ENCODE assay signal across 17 cellular contexts in genomic region chr22:27846910-27847309, GRCh38. TPM values are rescaled to one million over a fixed set of nuclear protein-coding genes. Genes with fewer than 3 reads are reported as not detected.
DNase-seq lines count a peak whose midpoint lies in the region; ATAC-seq and TF ChIP-seq lines count a peak whose summit lies in the region.
"Had no signal": no experiment of that assay in that cellular context is flagged by ENCODE, and none has a peak within 500 bp of the region (broad histone marks: within the 10 kb centered on the region; RNA-seq: fewer than 3 reads in every experiment).

No MANE protein-coding gene starts in this region.

- peak overlapping the region; percentile 31 for H3K27ac Mint-ChIP-seq in activated T-cell treated with anti-CD3 and anti-CD28 coated beads, Interleukin-2, amount 50 U/mL, for 24 hours
- peak overlapping the region in 4 of 5 experiments; percentile 31 to 85 (median 58) for H3K27ac Mint-ChIP-seq in brain
- H3K27ac Mint-ChIP-seq in nephron = peak overlapping the region; percentile 75 to 86 (median 78)

- H3K36me3 Mint-ChIP-seq in activated T-cell treated with anti-CD3 and anti-CD28 coated beads, Interleukin-2, amount 50 U/mL, for 24 hours (ENCODE audit: low read depth) = peaks cover 79% of the 10 kb centered on the region
- H3K36me3 Mint-ChIP-seq in brain = peaks cover 27% of the 10 kb centered on the region
- H3K36me3 Mint-ChIP-seq in nephron (ENCODE audit: low read depth) = peaks cover 36% of the 10 kb centered on the region

- intact Hi-C loops in left colon (cut with DNase I, micrococcal nuclease) = no loop called here

- no peaks in the 10 kb centered on the region for H3K27me3 Mint-ChIP-seq in activated T-cell treated with anti-CD3 and anti-CD28 coated beads, Interleukin-2, amount 50 U/mL, for 24 hours
- H3K27me3 Mint-ChIP-seq in brain = no peaks in the 10 kb centered on the region
- no peaks in the 10 kb centered on the region for H3K27me3 Mint-ChIP-seq in nephron (ENCODE audit: low read depth)

- TF ChIP-seq CTCF in brain (conservative IDR thresholded peaks at IDR 0.05) (no peak), nephron (IDR thresholded peaks at IDR 0.05; ENCODE audit: unreplicated experiment in 3 of 3) (no peak)

- H3K4me1 Mint-ChIP-seq in activated T-cell treated with anti-CD3 and anti-CD28 coated beads, Interleukin-2, amount 50 U/mL, for 24 hours (ENCODE audit: low read depth) = peaks cover 6% of the 10 kb centered on the region
- peaks cover 81% of the 10 kb centered on the region for H3K4me1 Mint-ChIP-seq in brain
- H3K4me1 Mint-ChIP-seq in nephron = peaks cover 80% of the 10 kb centered on the region

- no peaks in the 10 kb centered on the region for H3K9me3 Mint-ChIP-seq in activated T-cell treated with anti-CD3 and anti-CD28 coated beads, Interleukin-2, amount 50 U/mL, for 24 hours
- H3K9me3 Mint-ChIP-seq in brain = no peaks in the 10 kb centered on the region
- no peaks in the 10 kb centered on the region for H3K9me3 Mint-ChIP-seq in nephron

- H3K4me3 Mint-ChIP-seq in activated T-cell treated with anti-CD3 and anti-CD28 coated beads, Interleukin-2, amount 50 U/mL, for 24 hours = no peak overlapping the region
- H3K4me3 Mint-ChIP-seq in brain = no peak overlapping the region
- no peak overlapping the region for H3K4me3 Mint-ChIP-seq in nephron

- no peak for ATAC-seq in left colon
- ATAC-seq: Right ventricle myocardium inferior had no signal

- DNase-seq in activated T-cell treated with anti-CD3 and anti-CD28 coated beads, Interleukin-2, amount 50 U/mL, for 24 hours = no peak
- DNase-seq in activated T-cell treated with anti-CD3 and anti-CD28 coated beads, Interleukin-2, amount 50 U/mL, for 48 hours = no peak
- DNase-seq in left colon (no peak), DMS 273 treated with DMSO at 0.1 percent for 48 hours (lab: John Stamatoyannopoulos, UW) (no peak)
- no peak for DNase-seq in activated effector memory CD4-positive, alpha-beta T cell treated with Interleukin-2 at 50 U/mL for 16 hours
- DNase-seq: DND-41; IMR-90; Karpas-422; NCI-H1417 treated with DMSO at 0.1 percent for 48 hours; NCI-H187 treated with DMSO at 0.1 percent for 48 hours; NCI-H2171 treated with DMSO at 0.1 percent for 48 hours; NCI-H446 treated with DMSO at 0.1 percent for 48 hours; NCI-H748 treated with DMSO at 0.1 percent for 48 hours; NK-92 treated with Interleukin-12 subunit alpha and Interleukin-12 subunit beta, amount 100 ng/mL, for 24 hours had no signal

RNA-seq across cellular contexts. Expression of gene MN1, which starts 45.4 kb away (rescaled TPM):
- polyA plus RNA-seq in brain (ENCODE audit: insufficient read depth, low read depth, low replicate concordance) = 1.7 TPM
- total RNA-seq in left colon = 1 to 10 TPM in 1 of 2 donors, under 1 TPM in 1; 0.92 to 2.3 TPM
